ENCODE assay signal across 2 cellular contexts in the genomic region with DNA sequence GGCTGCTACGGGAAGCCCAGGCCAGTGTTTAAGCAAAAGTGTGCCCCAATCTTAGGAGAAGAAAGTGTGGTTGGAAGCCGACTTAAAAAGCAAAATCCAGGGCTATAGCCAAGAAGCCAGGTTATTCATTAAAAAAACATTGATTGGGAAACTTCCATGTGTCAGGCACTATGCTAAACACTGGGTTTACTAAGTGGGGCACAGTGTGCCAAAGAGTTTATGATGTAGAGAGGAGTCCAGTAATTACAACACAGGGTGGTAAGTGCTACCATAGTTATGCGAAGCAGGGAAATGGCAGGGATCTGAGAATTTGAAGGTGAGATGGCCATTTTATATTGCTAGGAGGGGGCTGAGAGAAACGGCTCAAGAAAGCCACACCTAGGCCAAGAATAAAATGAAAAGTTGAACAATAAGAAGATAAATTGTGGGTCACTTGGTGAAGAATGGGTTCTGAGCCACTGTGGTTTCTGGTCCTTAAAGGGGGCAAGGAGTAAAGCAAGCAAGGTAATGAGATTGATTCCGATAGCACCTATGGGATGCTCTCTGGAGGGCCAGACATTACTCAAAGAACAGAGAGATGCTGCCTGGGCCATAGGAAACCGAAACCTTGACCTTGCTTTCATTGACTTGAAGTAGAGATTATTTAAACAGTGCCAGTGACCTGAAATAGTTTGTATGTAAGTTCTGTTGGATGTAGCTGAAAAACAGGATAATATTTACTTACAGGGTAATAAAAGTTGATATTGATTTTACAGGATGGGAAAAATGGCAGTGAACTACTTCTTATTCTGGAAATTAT.
TF ChIP-seq lines count a peak whose summit lies in the region.

No MANE protein-coding gene starts in this region.

TF ChIP-seq in H1, 55 proteins besides CTCF, POLR2A, EP300 and RAD21:
- TF ChIP-seq TAF1 (IDR thresholded peaks at IDR 0.05; ENCODE audit: low read depth, low read length) (no peak), ATF2 (IDR thresholded peaks at IDR 0.05; ENCODE audit: low read length) (no peak), CHD1 (IDR thresholded peaks at IDR 0.05; ENCODE audit: low read depth, low read length) (no peak), CREB1 (IDR thresholded peaks at IDR 0.05) (no peak), SRF (IDR thresholded peaks at IDR 0.05; ENCODE audit: low read depth, low read length) (no peak), SP1 (IDR thresholded peaks at IDR 0.05; ENCODE audit: low read depth, low read length) (no peak), SIRT6 (IDR thresholded peaks at IDR 0.05; ENCODE audit: low read length) (no peak), NANOG (IDR thresholded peaks at IDR 0.05; ENCODE audit: insufficient read depth, low read depth, low read length, poor library complexity, severe bottlenecking) (no peak), SP4 (IDR thresholded peaks at IDR 0.05; ENCODE audit: low read length) (no peak), POU5F1 (IDR thresholded peaks at IDR 0.05; ENCODE audit: low read depth, low read length) (no peak), RXRA (IDR thresholded peaks at IDR 0.05; ENCODE audit: insufficient read depth, low read depth, low read length) (no peak), TCF12 (IDR thresholded peaks at IDR 0.05; ENCODE audit: low read depth, low read length) (no peak), NRF1 (IDR thresholded peaks at IDR 0.05; ENCODE audit: low read depth, low read length) (no peak)
- TF ChIP-seq, protein P1, sequence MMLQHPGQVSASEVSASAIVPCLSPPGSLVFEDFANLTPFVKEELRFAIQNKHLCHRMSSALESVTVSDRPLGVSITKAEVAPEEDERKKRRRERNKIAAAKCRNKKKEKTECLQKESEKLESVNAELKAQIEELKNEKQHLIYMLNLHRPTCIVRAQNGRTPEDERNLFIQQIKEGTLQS (IDR thresholded peaks at IDR 0.05; ENCODE audit: insufficient read depth, low read depth, low read length), result no peak
- TF ChIP-seq, protein P2, sequence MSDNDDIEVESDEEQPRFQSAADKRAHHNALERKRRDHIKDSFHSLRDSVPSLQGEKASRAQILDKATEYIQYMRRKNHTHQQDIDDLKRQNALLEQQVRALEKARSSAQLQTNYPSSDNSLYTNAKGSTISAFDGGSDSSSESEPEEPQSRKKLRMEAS (IDR thresholded peaks at IDR 0.05), result no peak

TF ChIP-seq in HepG2, 621 proteins besides CTCF, POLR2A, EP300 and RAD21:
- TF ChIP-seq POGK (CRISPR knock-in tag; conservative IDR thresholded peaks at IDR 0.05), result no peak
- TF ChIP-seq ZNF775 (CRISPR knock-in tag; IDR thresholded peaks at IDR 0.05; ENCODE audit: borderline replicate concordance), result no peak
- TF ChIP-seq FOXP1 (IDR thresholded peaks at IDR 0.05), result no peak
- no peak for TF ChIP-seq FOXP1 (CRISPR knock-in tag; IDR thresholded peaks at IDR 0.05)
- no peak for TF ChIP-seq NFAT5 (CRISPR knock-in tag; IDR thresholded peaks at IDR 0.05)
- no peak for TF ChIP-seq HNF4G (IDR thresholded peaks at IDR 0.05; ENCODE audit: borderline replicate concordance, low read depth, low read length)
- no peak for TF ChIP-seq HNF4G (CRISPR knock-in tag; IDR thresholded peaks at IDR 0.05; ENCODE audit: borderline replicate concordance, low read depth)
- TF ChIP-seq GATAD2A (CRISPR knock-in tag; IDR thresholded peaks at IDR 0.05), result no peak
- TF ChIP-seq ARID5B (CRISPR knock-in tag; IDR thresholded peaks at IDR 0.05), result no peak
- no peak for TF ChIP-seq HIC2 (CRISPR knock-in tag; IDR thresholded peaks at IDR 0.05; ENCODE audit: low read depth)
- no peak for TF ChIP-seq CSRNP2 (CRISPR knock-in tag; conservative IDR thresholded peaks at IDR 0.05; ENCODE audit: low read depth)
- no peak for TF ChIP-seq MTF1 (CRISPR knock-in tag; IDR thresholded peaks at IDR 0.05)
- no peak for TF ChIP-seq FOXO1 (CRISPR knock-in tag; IDR thresholded peaks at IDR 0.05)
- TF ChIP-seq ELK4 (CRISPR knock-in tag; IDR thresholded peaks at IDR 0.05; ENCODE audit: borderline replicate concordance), result no peak
- no peak for TF ChIP-seq ZNF883 (CRISPR knock-in tag; IDR thresholded peaks at IDR 0.05; ENCODE audit: not compliant biosample characterization)
- no peak for TF ChIP-seq FOXM1 (CRISPR knock-in tag; IDR thresholded peaks at IDR 0.05)
